Comparison of ENCODE assay signal across 13 cellular contexts in genomic region chr6:160071805-160072687, GRCh38. TPM values are rescaled to one million over a fixed set of nuclear protein-coding genes. Genes with fewer than 3 reads are reported as not detected.
DNase-seq lines count a peak whose midpoint lies in the region; ATAC-seq and TF ChIP-seq lines count a peak whose summit lies in the region.
"Had no signal": no experiment of that assay in that cellular context is flagged by ENCODE, and none has a peak within 500 bp of the region (broad histone marks: within the 10 kb centered on the region; RNA-seq: fewer than 3 reads in every experiment).

No MANE protein-coding gene starts in this region.

- BruUV-seq in OCI-LY7 (replicated peaks; lab: Mats Ljungman, UMichigan): no TSS peak

- no peaks in the 10 kb centered on the region for H3K27me3 Mint-ChIP-seq in activated CD8-positive, alpha-beta T cell treated with anti-CD3 and anti-CD28 coated beads for 36 hours
- H3K27me3 Mint-ChIP-seq: CD4-positive, alpha-beta memory T cell had no signal

- no peak overlapping the region for H3K27ac ChIP-seq in cardiac muscle cell
- H3K27ac ChIP-seq in OCI-LY7 (ENCODE audit: low read depth, low read length, poor library complexity, severe bottlenecking): no peak overlapping the region
- no peak overlapping the region for H3K27ac ChIP-seq in smooth muscle cell (ENCODE audit: low read depth)

- POLR2A ChIA-PET in OCI-LY7 (lab: Charles Lee): no interaction called here
- POLR2A ChIA-PET in activated CD8-positive, alpha-beta T cell treated with anti-CD3 and anti-CD28 coated beads for 36 hours (lab: Charles Lee): interaction anchor here (1.0 kb wide), 1 partner anchor 17 kb away, joined by 3 read pairs; no protein-coding TSS in a partner anchor

- no peak overlapping the region for H3K27ac Mint-ChIP-seq in activated CD8-positive, alpha-beta T cell treated with anti-CD3 and anti-CD28 coated beads for 36 hours

- no peaks in the 10 kb centered on the region for H3K4me1 ChIP-seq in cardiac muscle cell (ENCODE audit: low read depth)
- H3K4me1 ChIP-seq in OCI-LY7 (ENCODE audit: insufficient read depth, low read length, poor library complexity, severe bottlenecking): peaks cover 26% of the 10 kb centered on the region
- no peaks in the 10 kb centered on the region for H3K4me1 ChIP-seq in smooth muscle cell (ENCODE audit: low read depth)

- no peak overlapping the region for H3K9ac ChIP-seq in smooth muscle cell (ENCODE audit: low read depth)

- H3K4me2 ChIP-seq in OCI-LY7 (ENCODE audit: low read length) (no peak overlapping the region), smooth muscle cell (no peak overlapping the region)

- no peak overlapping the region for H3K4me3 Mint-ChIP-seq in activated CD8-positive, alpha-beta T cell treated with anti-CD3 and anti-CD28 coated beads for 36 hours
- H3K4me3 Mint-ChIP-seq: CD4-positive, alpha-beta memory T cell had no signal

- no peaks in the 10 kb centered on the region for H3F3A ChIP-seq in smooth muscle cell (ENCODE audit: low read depth)

- no peak for ATAC-seq in activated CD8-positive, alpha-beta T cell treated with anti-CD3 and anti-CD28 coated beads for 36 hours
- ATAC-seq: sciatic nerve had no signal

- H3K9me3 ChIP-seq in cardiac muscle cell (ENCODE audit: low read depth) (no peaks in the 10 kb centered on the region), OCI-LY7 (ENCODE audit: low read length) (no peaks in the 10 kb centered on the region), smooth muscle cell (replicated peaks; ENCODE audit: low read depth) (no peaks in the 10 kb centered on the region)

- H2AFZ ChIP-seq in OCI-LY7 (ENCODE audit: low read length): no peak overlapping the region
- H2AFZ ChIP-seq in smooth muscle cell (ENCODE audit: low read depth): no peak overlapping the region

- H3K9me2 ChIP-seq in OCI-LY7 (ENCODE audit: insufficient read depth, low read length): no peaks in the 10 kb centered on the region

- no peaks in the 10 kb centered on the region for H3K9me3 Mint-ChIP-seq in activated CD8-positive, alpha-beta T cell treated with anti-CD3 and anti-CD28 coated beads for 36 hours

- H4K20me1 ChIP-seq in OCI-LY7 (ENCODE audit: insufficient read depth, low read length) (no peaks in the 10 kb centered on the region), smooth muscle cell (ENCODE audit: low read depth) (no peaks in the 10 kb centered on the region)

- TF ChIP-seq CTCF in cardiac muscle cell (IDR thresholded peaks at IDR 0.05; ENCODE audit: low read depth, low read length) (peak; percentile 23), OCI-LY7 (conservative IDR thresholded peaks at IDR 0.05; ENCODE audit: low read length) (peak; percentile 58), epithelial cell of esophagus (IDR thresholded peaks at IDR 0.05; ENCODE audit: insufficient read depth, low read depth, low read length, missing control alignments) (peak; percentile 24), smooth muscle cell (IDR thresholded peaks at IDR 0.05; ENCODE audit: borderline replicate concordance, insufficient read depth, poor library complexity, severe bottlenecking) (peak; percentile 17)
- TF ChIP-seq CTCF in activated CD8-positive, alpha-beta T cell treated with anti-CD3 and anti-CD28 coated beads for 36 hours (IDR thresholded peaks at IDR 0.05): no peak

- intact Hi-C loops in cardiac septum (cut with DNase I): no loop called here
- intact Hi-C loops in OCI-LY7 (cut with micrococcal nuclease; ENCODE audit: unreplicated experiment): no loop called here
- intact Hi-C loops in activated CD8-positive, alpha-beta T cell treated with anti-CD3 and anti-CD28 coated beads for 36 hours (cut with micrococcal nuclease): no loop called here

- peaks cover 26% of the 10 kb centered on the region for H3K4me1 Mint-ChIP-seq in activated CD8-positive, alpha-beta T cell treated with anti-CD3 and anti-CD28 coated beads for 36 hours (ENCODE audit: low read depth)

- DNase-seq in cardiac muscle cell (ENCODE audit: low read depth in 1 of 2, low spot score in 1 of 2) (peak in 1 of 2 donors; percentile 8), cardiac septum (ENCODE audit: low spot score) (no peak), OCI-LY7 (ENCODE audit: low spot score) (peak; percentile 9), epithelial cell of esophagus (ENCODE audit: low read depth) (peak; percentile 10), smooth muscle cell (lab: John Stamatoyannopoulos, UW; ENCODE audit: unreplicated experiment) (no peak), MV-4-11 (lab: John Stamatoyannopoulos, UW) (no peak), SK-N-DZ (ENCODE audit: low spot score) (no peak)
- no peak for DNase-seq in activated CD8-positive, alpha-beta T cell treated with anti-CD3 and anti-CD28 coated beads for 36 hours
- DNase-seq: CD4-positive, alpha-beta memory T cell; HCEC 1CT; NCI-H2227 treated with DMSO at 0.1 percent for 48 hours had no signal

- no peak overlapping the region for H3K4me3 ChIP-seq in cardiac muscle cell
- H3K4me3 ChIP-seq in OCI-LY7 (ENCODE audit: low read depth, low read length, poor library complexity, severe bottlenecking): no peak overlapping the region
- H3K4me3 ChIP-seq in epithelial cell of esophagus (ENCODE audit: low read length): no peak overlapping the region
- no peak overlapping the region for H3K4me3 ChIP-seq in smooth muscle cell

- H3K79me2 ChIP-seq in OCI-LY7 (ENCODE audit: insufficient read depth, low read depth, low read length) (no peaks in the 10 kb centered on the region), smooth muscle cell (ENCODE audit: low read depth) (no peaks in the 10 kb centered on the region)

- H3K27me3 ChIP-seq in cardiac muscle cell: no peaks in the 10 kb centered on the region
- H3K27me3 ChIP-seq in smooth muscle cell (ENCODE audit: low read depth): no peaks in the 10 kb centered on the region

- CTCF ChIA-PET in OCI-LY7 (lab: Charles Lee; ENCODE audit: unreplicated experiment): no interaction called here
- CTCF ChIA-PET in activated CD8-positive, alpha-beta T cell treated with anti-CD3 and anti-CD28 coated beads for 36 hours (lab: Charles Lee): interaction anchor here (1.5 kb wide), 1 partner anchor 32 kb away, joined by 5 read pairs; no protein-coding TSS in a partner anchor

- WGBS in smooth muscle cell (ENCODE audit: low lambda C conversion rate): 92% methylated on average over 11 of the region's 11 CpGs

- H3K36me3 ChIP-seq in cardiac muscle cell: peaks cover 44% of the 10 kb centered on the region
- peaks cover 71% of the 10 kb centered on the region for H3K36me3 ChIP-seq in OCI-LY7 (ENCODE audit: insufficient read depth, low read length)
- no peaks in the 10 kb centered on the region for H3K36me3 ChIP-seq in smooth muscle cell (ENCODE audit: low read depth)

- H3K36me3 Mint-ChIP-seq in activated CD8-positive, alpha-beta T cell treated with anti-CD3 and anti-CD28 coated beads for 36 hours (ENCODE audit: low read depth): peaks cover 71% of the 10 kb centered on the region

RNA-seq across cellular contexts. Expression of gene SLC22A1, which starts 49.6 kb away (rescaled TPM):
- 0.11 and 0.42 TPM in 2 replicates for total RNA-seq in cardiac muscle cell
- polyA plus RNA-seq in cardiac muscle cell: not detected in 2 replicates
- not detected for total RNA-seq in cardiac septum
- not detected in 2 replicates for total RNA-seq in OCI-LY7 (2014; rRNA removed; shearing (Covaris generic))
- 0.35 TPM in 1 of 2 replicates, not detected in the other for total RNA-seq in OCI-LY7 (2022)
- 0.04 and 1.4 TPM in 2 replicates for total RNA-seq in smooth muscle cell
- 1.5 and 1.6 TPM in 2 replicates for polyA plus RNA-seq in smooth muscle cell
- 1 to 10 TPM in 1 of 2 experiments, under 1 TPM in 1; 0.31 to 1.1 TPM for total RNA-seq in activated CD8-positive, alpha-beta T cell treated with anti-CD3 and anti-CD28 coated beads for 36 hours
- polyA plus RNA-seq in SK-N-DZ (2014; cell fraction: cytosol; rRNA removed): 0.24 TPM in 1 of 2 replicates, not detected in the other
- polyA plus RNA-seq in SK-N-DZ (2014; cell fraction: nucleus; rRNA removed): 0.46 TPM in 1 of 2 replicates, not detected in the other
- total RNA-seq: endothelial cell of umbilical vein had no signal

Comparison
In these comparisons a context has a peak if more than half of its experiments do, and no peak if none do; other contexts are left out.
1. DNase-seq: peak in OCI-LY7 (single experiment) and epithelial cell of esophagus (single experiment); none in cardiac septum (single experiment), smooth muscle cell (single experiment), MV-4-11 (single experiment), activated CD8-positive, alpha-beta T cell treated with anti-CD3 and anti-CD28 coated beads for 36 hours (single experiment) and SK-N-DZ (single experiment).